In the genomic region with DNA sequence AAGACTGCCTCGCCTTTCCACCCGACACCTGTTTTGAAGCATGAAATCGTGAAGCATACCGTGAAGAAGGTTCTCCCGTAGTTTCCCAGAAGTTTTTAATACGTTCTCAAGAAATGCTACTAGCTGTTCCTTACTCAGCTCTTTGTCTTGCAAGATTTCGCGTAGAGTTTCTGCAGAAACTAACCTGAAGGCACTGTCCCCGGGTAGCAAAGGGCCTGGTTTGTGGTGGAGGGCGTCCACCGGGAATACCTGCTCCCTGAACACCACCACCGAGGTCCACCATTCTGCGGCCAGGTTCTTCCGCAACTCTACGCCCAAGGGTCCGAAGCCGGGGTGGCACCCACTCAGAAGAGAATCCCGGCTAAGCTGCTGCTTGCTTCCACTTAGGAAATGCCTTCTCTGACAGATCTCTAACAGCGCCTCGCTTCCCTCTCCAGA, we compare ENCODE assay signal across 8 cellular contexts. TPM values are rescaled to one million over a fixed set of nuclear protein-coding genes. Genes with fewer than 3 reads are reported as not detected.
A peak's percentile ranks its signal among the peaks of the same experiment; 100 is the strongest.
DNase-seq lines count a peak whose midpoint lies in the region; ATAC-seq, FAIRE-seq and TF ChIP-seq lines count a peak whose summit lies in the region.

No MANE protein-coding gene starts in this region.

- WGBS in heart left ventricle, 4 donors, result 0 to 2% (median 1%) methylated on average over 13 to 20 of the region's 20 CpGs
- WGBS in testis, 2 donors, result 0% methylated on average over 20 of the region's 20 CpGs

- TF ChIP-seq CTCF in heart left ventricle (IDR thresholded peaks at IDR 0.05) (no peak), keratinocyte (optimal IDR thresholded peaks at IDR 0.05 in 1 of 3, IDR thresholded peaks at IDR 0.05 in 1 of 3, conservative IDR thresholded peaks at IDR 0.05 in 1 of 3; ENCODE audit: extremely low read depth in 1 of 3, insufficient read depth in 2 of 3, low read length in 3 of 3) (no peak), testis (IDR thresholded peaks at IDR 0.05) (no peak)

- H3K4me1 ChIP-seq in heart left ventricle (peaks cover 2 to 84% (median 44%) of the 10 kb centered on the region in 12 donors), keratinocyte (ENCODE audit: control insufficient read depth, extremely low read depth, insufficient read depth, low read length) (peaks cover 56% of the 10 kb centered on the region), testis (peaks cover 23% of the 10 kb centered on the region)

- H3K36me3 ChIP-seq in heart left ventricle (peaks cover 4 to 61% (median 58%) of the 10 kb centered on the region in 9 donors), keratinocyte (ENCODE audit: control insufficient read depth in 2 of 2, extremely low read depth in 1 of 2, insufficient read depth in 2 of 2, low read length in 2 of 2) (peaks cover 7 to 29% of the 10 kb centered on the region in 2 experiments), testis (ENCODE audit: low read depth, missing control alignments) (no peaks in the 10 kb centered on the region)

- H3K9me3 Mint-ChIP-seq in activated naive CD4-positive, alpha-beta T cell treated with anti-CD3 and anti-CD28 coated beads, Interleukin-2, amount 50 U/mL, for 72 hours, result no peaks in the 10 kb centered on the region

- H3K27ac Mint-ChIP-seq in activated naive CD4-positive, alpha-beta T cell treated with anti-CD3 and anti-CD28 coated beads, Interleukin-2, amount 50 U/mL, for 72 hours, result peak overlapping the region; percentile 100

- FAIRE-seq in keratinocyte (lab: Jason Lieb, UNC), result no peak

- no peak for ATAC-seq in heart left ventricle
- ATAC-seq in Right ventricle myocardium inferior, result no peak
- no peak for ATAC-seq in activated naive CD4-positive, alpha-beta T cell treated with anti-CD3 and anti-CD28 coated beads, Interleukin-2, amount 50 U/mL, for 72 hours
- no peak for ATAC-seq in HG03196 (IDR thresholded peaks at IDR 0.05; ENCODE audit: unreplicated experiment)

- peak overlapping the region in 11 of 12 donors; percentile 73 to 91 (median 84) for H3K27ac ChIP-seq in heart left ventricle
- H3K27ac ChIP-seq in keratinocyte (ENCODE audit: control insufficient read depth, insufficient read depth, low read length), result peak overlapping the region; percentile 84
- peak overlapping the region; percentile 31 to 82 for H3K27ac ChIP-seq in testis

- peak overlapping the region; percentile 82 for H3K9ac ChIP-seq in keratinocyte (ENCODE audit: control insufficient read depth, extremely low read depth, insufficient read depth, low read length)

- dilution Hi-C loops in keratinocyte (cut with MboI; ENCODE audit: extremely low pct_ligation_motif_present, low sequenced_read_pairs), result no loop called here

- H3K4me2 ChIP-seq in keratinocyte (ENCODE audit: control insufficient read depth, extremely low read depth, insufficient read depth, low read depth, low read length), result peak overlapping the region; percentile 81

- no peaks in the 10 kb centered on the region for H3K9me1 ChIP-seq in keratinocyte (ENCODE audit: control insufficient read depth, extremely low read depth, insufficient read depth, low read length)

- DNase-seq in heart left ventricle (peak in 1 of 5 donors; percentile 32), Right ventricle myocardium inferior (ENCODE audit: missing footprints) (no peak), keratinocyte (ENCODE audit: low read depth, low spot score) (no peak), testis (no peak), 8988T (no peak), islet precursor cell (no peak)
- DNase-seq in activated naive CD4-positive, alpha-beta T cell treated with anti-CD3 and anti-CD28 coated beads, Interleukin-2, amount 50 U/mL, for 72 hours (ENCODE audit: low spot score in 2 of 2), result no peak

- peaks cover 36 to 65% of the 10 kb centered on the region in 2 donors for H3K36me3 Mint-ChIP-seq in activated naive CD4-positive, alpha-beta T cell treated with anti-CD3 and anti-CD28 coated beads, Interleukin-2, amount 50 U/mL, for 72 hours

- TF ChIP-seq POLR2A in heart left ventricle (IDR thresholded peaks at IDR 0.05) (no peak), testis (IDR thresholded peaks at IDR 0.05) (no peak)

- peaks cover 7% of the 10 kb centered on the region for H4K20me1 ChIP-seq in keratinocyte (ENCODE audit: control insufficient read depth, extremely low read depth, insufficient read depth, low read length)

- intact Hi-C loops in heart left ventricle (cut with DNase I), result loop anchor here in 5 of 10 donors (5.0 to 10.0 kb wide), 3 partner anchors 74 to 192 kb away; no protein-coding TSS in a partner anchor
- intact Hi-C loops in Right ventricle myocardium inferior (cut with DNase I), result loop anchor here (5.0 kb wide), 1 partner anchor 189 kb away; no protein-coding TSS in a partner anchor
- intact Hi-C loops in testis (cut with DNase I; ENCODE audit: low total_unique reads), result no loop called here

- H3K9me3 ChIP-seq in heart left ventricle (no peaks in the 10 kb centered on the region), keratinocyte (ENCODE audit: control insufficient read depth, low read depth, low read length) (no peaks in the 10 kb centered on the region), testis (no peaks in the 10 kb centered on the region)

- H3K79me2 ChIP-seq in keratinocyte (ENCODE audit: control insufficient read depth, insufficient read depth, low read length), result peaks cover 46% of the 10 kb centered on the region

- peak overlapping the region; percentile 94 for H2AFZ ChIP-seq in keratinocyte (ENCODE audit: control insufficient read depth, low read length)

- H3K27me3 ChIP-seq in heart left ventricle (no peaks in the 10 kb centered on the region), keratinocyte (ENCODE audit: control insufficient read depth, extremely low read depth, insufficient read depth, low read length) (no peaks in the 10 kb centered on the region), testis (no peaks in the 10 kb centered on the region)

- H3K4me3 ChIP-seq in heart left ventricle, result peak overlapping the region; percentile 44 to 89 (median 68)
- H3K4me3 ChIP-seq in keratinocyte (ENCODE audit: control insufficient read depth in 2 of 3, extremely low read depth in 1 of 3, insufficient read depth in 2 of 3, low read depth in 1 of 3, low read length in 3 of 3), result peak overlapping the region; percentile 56 to 71 (median 59)
- peak overlapping the region; percentile 64 to 74 for H3K4me3 ChIP-seq in testis

RNA-seq across cellular contexts. Expression of gene POLG2, which starts 0.5 kb away (rescaled TPM):
- 1 to 10 TPM; 1.4 to 8.7 (median 5.7) TPM for total RNA-seq in heart left ventricle
- polyA plus RNA-seq in heart left ventricle, result 1 to 10 TPM; 5.4 to 5.9 TPM
- 8.2 TPM for total RNA-seq in Right ventricle myocardium inferior
- 10 to 100 TPM; 35.2 to 71.6 TPM for total RNA-seq in activated naive CD4-positive, alpha-beta T cell treated with anti-CD3 and anti-CD28 coated beads, Interleukin-2, amount 50 U/mL, for 72 hours
- 7.9 to 14.0 TPM (median 8.5 TPM) in 3 replicates for polyA plus RNA-seq in keratinocyte
- 26.3 TPM for polyA plus RNA-seq in keratinocyte (2011; ENCODE audit: low read depth)
- polyA plus RNA-seq in keratinocyte (2011; cell fraction: cytosol; rRNA removed), result 4.4 and 5.1 TPM in 2 replicates
- 22.7 and 28.5 TPM in 2 replicates for polyA plus RNA-seq in keratinocyte (2011; cell fraction: nucleus; rRNA removed)
- polyA plus RNA-seq in keratinocyte (2012; ENCODE audit: low replicate concordance), result 6.5 and 9.3 TPM in 2 replicates
- 1.6 to 9.8 TPM (median 5.2 TPM) in 3 replicates for polyA minus RNA-seq in keratinocyte
- 2.9 TPM for polyA minus RNA-seq in keratinocyte (2011; cell fraction: cytosol; rRNA and poly(A)+ RNA removed)
- 9.2 and 23.0 TPM in 2 replicates for polyA minus RNA-seq in keratinocyte (2011; cell fraction: nucleus; rRNA and poly(A)+ RNA removed)
- 10 to 100 TPM; 19.0 to 29.7 TPM for total RNA-seq in testis
- 47.1 TPM for polyA plus RNA-seq in testis (ENCODE audit: insufficient read depth, low read depth, low replicate concordance)

RNA-seq across cellular contexts. Expression of gene DDX5, which starts 9.7 kb away (rescaled TPM):
- total RNA-seq in heart left ventricle, result 100 to 1,000 TPM; 183 to 521 (median 332) TPM
- 100 to 1,000 TPM; 254 to 382 TPM for polyA plus RNA-seq in heart left ventricle
- 321 TPM for total RNA-seq in Right ventricle myocardium inferior
- 100 to 1,000 TPM; 687 to 793 TPM for total RNA-seq in activated naive CD4-positive, alpha-beta T cell treated with anti-CD3 and anti-CD28 coated beads, Interleukin-2, amount 50 U/mL, for 72 hours
- 470 to 793 TPM (median 689 TPM) in 3 replicates for polyA plus RNA-seq in keratinocyte
- polyA plus RNA-seq in keratinocyte (2011; ENCODE audit: low read depth), result 1,623 TPM
- polyA plus RNA-seq in keratinocyte (2011; cell fraction: cytosol; rRNA removed), result 418 and 502 TPM in 2 replicates
- 1,369 and 1,634 TPM in 2 replicates for polyA plus RNA-seq in keratinocyte (2011; cell fraction: nucleus; rRNA removed)
- 427 and 480 TPM in 2 replicates for polyA plus RNA-seq in keratinocyte (2012; ENCODE audit: low replicate concordance)
- 333 to 502 TPM (median 382 TPM) in 3 replicates for polyA minus RNA-seq in keratinocyte
- polyA minus RNA-seq in keratinocyte (2011; cell fraction: cytosol; rRNA and poly(A)+ RNA removed), result 847 TPM
- polyA minus RNA-seq in keratinocyte (2011; cell fraction: nucleus; rRNA and poly(A)+ RNA removed), result 879 and 914 TPM in 2 replicates
- 100 to 1,000 TPM; 557 to 697 TPM for total RNA-seq in testis
- polyA plus RNA-seq in testis (ENCODE audit: insufficient read depth, low read depth, low replicate concordance), result 516 TPM

RNA-seq across cellular contexts. Expression of gene CEP95, which starts 10.4 kb away (rescaled TPM):
- total RNA-seq in heart left ventricle, result 10 to 100 TPM in 7 of 9 donors, 1 to 10 TPM in 2; 9.4 to 25.1 (median 13.1) TPM
- 10 to 100 TPM; 10.6 to 15.4 TPM for polyA plus RNA-seq in heart left ventricle
- 14.7 TPM for total RNA-seq in Right ventricle myocardium inferior
- 100 to 1,000 TPM in 1 of 2 donors, 10 to 100 TPM in 1; 49.5 to 142 TPM for total RNA-seq in activated naive CD4-positive, alpha-beta T cell treated with anti-CD3 and anti-CD28 coated beads, Interleukin-2, amount 50 U/mL, for 72 hours
- 13.1 to 31.6 TPM (median 25.2 TPM) in 3 replicates for polyA plus RNA-seq in keratinocyte
- 165 TPM for polyA plus RNA-seq in keratinocyte (2011; ENCODE audit: low read depth)
- 9.5 and 15.4 TPM in 2 replicates for polyA plus RNA-seq in keratinocyte (2011; cell fraction: cytosol; rRNA removed)
- 52.8 and 60.9 TPM in 2 replicates for polyA plus RNA-seq in keratinocyte (2011; cell fraction: nucleus; rRNA removed)
- 13.1 and 31.9 TPM in 2 replicates for polyA plus RNA-seq in keratinocyte (2012; ENCODE audit: low replicate concordance)
- polyA minus RNA-seq in keratinocyte, result 5.1 to 21.5 TPM (median 7.4 TPM) in 3 replicates
- 14.8 TPM for polyA minus RNA-seq in keratinocyte (2011; cell fraction: cytosol; rRNA and poly(A)+ RNA removed)
- polyA minus RNA-seq in keratinocyte (2011; cell fraction: nucleus; rRNA and poly(A)+ RNA removed), result 17.4 and 29.4 TPM in 2 replicates
- 10 to 100 TPM; 73.6 to 93.5 TPM for total RNA-seq in testis
- polyA plus RNA-seq in testis (ENCODE audit: insufficient read depth, low read depth, low replicate concordance), result 54.1 TPM

RNA-seq across cellular contexts. Expression of gene MILR1, which starts 47.5 kb away (rescaled TPM):
- 10 to 100 TPM in 1 of 9 donors, 1 to 10 TPM in 7, under 1 TPM in 1; 0.95 to 23.0 (median 2.4) TPM for total RNA-seq in heart left ventricle
- polyA plus RNA-seq in heart left ventricle, result 1 to 10 TPM; 1.6 to 1.7 TPM
- total RNA-seq in Right ventricle myocardium inferior, result 3.8 TPM
- total RNA-seq in activated naive CD4-positive, alpha-beta T cell treated with anti-CD3 and anti-CD28 coated beads, Interleukin-2, amount 50 U/mL, for 72 hours, result under 1 TPM in 1 of 2 donors, not detected in 1; 0.64 TPM
- polyA plus RNA-seq in keratinocyte, result not detected in 3 replicates
- polyA plus RNA-seq in keratinocyte (2011; ENCODE audit: low read depth), result not detected
- not detected in 2 replicates for polyA plus RNA-seq in keratinocyte (2011; cell fraction: cytosol; rRNA removed)
- not detected in 2 replicates for polyA plus RNA-seq in keratinocyte (2011; cell fraction: nucleus; rRNA removed)
- polyA plus RNA-seq in keratinocyte (2012; ENCODE audit: low replicate concordance), result not detected in 2 replicates
- polyA minus RNA-seq in keratinocyte, result not detected in 3 replicates
- not detected for polyA minus RNA-seq in keratinocyte (2011; cell fraction: cytosol; rRNA and poly(A)+ RNA removed)
- polyA minus RNA-seq in keratinocyte (2011; cell fraction: nucleus; rRNA and poly(A)+ RNA removed), result not detected in 2 replicates
- total RNA-seq in testis, result 1 to 10 TPM; 3.1 to 5.5 TPM
- polyA plus RNA-seq in testis (ENCODE audit: insufficient read depth, low read depth, low replicate concordance), result 3.7 TPM
